30 cellular contexts compared by ENCODE assay signal in genomic region chr20:22305391-22305790, GRCh38.
"Had no signal": no experiment of that assay in that cellular context is flagged by ENCODE, and none has a peak within 500 bp of the region (broad histone marks: within the 10 kb centered on the region; RNA-seq: fewer than 3 reads in every experiment).

No MANE protein-coding gene starts in this region.

- H3K4me3 Mint-ChIP-seq: T-cell had no signal

- H3K27ac ChIP-seq: PC-9, RWPE1, SJCRH30, SK-N-MC had no signal

- H3K4me2 ChIP-seq: PC-9 had no signal

- H3K4me1 ChIP-seq: SJCRH30 had no signal

- H3K4me1 Mint-ChIP-seq: T-cell had no signal

- H3K27me3 Mint-ChIP-seq: T-cell had no signal

- H3K27ac Mint-ChIP-seq: T-cell had no signal

- H3K36me3 ChIP-seq: MG63, SJCRH30 had no signal

- H3K36me3 Mint-ChIP-seq: T-cell had no signal

- H3K4me3 ChIP-seq: MG63, PC-9, SJCRH30, SK-N-MC had no signal

- DNase-seq: KG1, MG63, NCI-H1048, NCI-H1092 treated with DMSO at 0.1 percent for 48 hours, NCI-H1105 treated with DMSO at 0.1 percent for 48 hours, NCI-H1436, NCI-H146, NCI-H1694, NCI-H187, NCI-H1930, NCI-H2029 treated with DMSO at 0.1 percent for 48 hours, NCI-H2081 treated with DMSO at 0.1 percent for 48 hours, NCI-H2107, NCI-H2171, NCI-H226, NCI-H446 treated with DMSO at 0.1 percent for 48 hours, NCI-H510A, NCI-H524, NCI-H526, NCI-H774, PC-9, SHP77, SIG-M5, SJCRH30, T-cell had no signal

- ATAC-seq: Panc1, Right ventricle myocardium inferior, SK-N-SH treated with all-trans-retinoic acid at 6 μM for 48 hours, T-cell had no signal

- H3K9me3 ChIP-seq: MG63 had no signal

- H3K27me3 ChIP-seq: MG63, SJCRH30 had no signal

- H2AFZ ChIP-seq: PC-9 had no signal
